18 cellular contexts compared by ENCODE assay signal in genomic region chr6:162181741-162182401, GRCh38.
DNase-seq lines count a peak whose midpoint lies in the region; ATAC-seq, FAIRE-seq and TF ChIP-seq lines count a peak whose summit lies in the region.
"Had no signal": no experiment of that assay in that cellular context is flagged by ENCODE, and none has a peak within 500 bp of the region (broad histone marks: within the 10 kb centered on the region; RNA-seq: fewer than 3 reads in every experiment).

No MANE protein-coding gene starts in this region.

- peak overlapping the region; percentile 10 for H2AFZ ChIP-seq in keratinocyte (ENCODE audit: control insufficient read depth, low read length)

- H3K27me3 ChIP-seq in keratinocyte (ENCODE audit: control insufficient read depth, extremely low read depth, insufficient read depth, low read length) = no peaks in the 10 kb centered on the region

- H3K9me3 ChIP-seq in keratinocyte (ENCODE audit: control insufficient read depth, low read depth, low read length) = no peaks in the 10 kb centered on the region

- peaks cover 39% of the 10 kb centered on the region for H3K4me1 Mint-ChIP-seq in CD14-positive monocyte
- no peaks in the 10 kb centered on the region for H3K4me1 Mint-ChIP-seq in activated T-helper 17 cell treated with anti-CD3 and anti-CD28 coated beads, Interleukin-2, amount 50 U/mL, for 72 hours

- peak overlapping the region; percentile 49 for H3K4me2 ChIP-seq in keratinocyte (ENCODE audit: control insufficient read depth, extremely low read depth, insufficient read depth, low read depth, low read length)

- no peaks in the 10 kb centered on the region for H3K36me3 ChIP-seq in keratinocyte (ENCODE audit: control insufficient read depth in 2 of 2, extremely low read depth in 1 of 2, insufficient read depth in 2 of 2, low read length in 2 of 2)
- H3K36me3 ChIP-seq: WERI-Rb-1 had no signal

- peaks cover 0 to 4% of the 10 kb centered on the region in 2 donors for H3K36me3 Mint-ChIP-seq in CD14-positive monocyte
- no peaks in the 10 kb centered on the region for H3K36me3 Mint-ChIP-seq in activated T-helper 17 cell treated with anti-CD3 and anti-CD28 coated beads, Interleukin-2, amount 50 U/mL, for 72 hours (ENCODE audit: low read depth)
- H3K36me3 Mint-ChIP-seq: activated CD8-positive, alpha-beta memory T cell treated with anti-CD3 and anti-CD28 coated beads, Interleukin-2, amount 10 ng/mL, durations not matched to agents 7 days and 5 days; brain had no signal

- H4K20me1 ChIP-seq in keratinocyte (ENCODE audit: control insufficient read depth, extremely low read depth, insufficient read depth, low read length) = no peaks in the 10 kb centered on the region

- no peak overlapping the region for H3K9ac ChIP-seq in keratinocyte (ENCODE audit: control insufficient read depth, extremely low read depth, insufficient read depth, low read length)

- H3K27ac ChIP-seq in keratinocyte (ENCODE audit: control insufficient read depth, insufficient read depth, low read length) = no peak overlapping the region
- H3K27ac ChIP-seq: HL-60, WERI-Rb-1 had no signal

- peaks cover 3 to 11% (median 8%) of the 10 kb centered on the region in 7 donors for H3K9me3 Mint-ChIP-seq in CD14-positive monocyte
- H3K9me3 Mint-ChIP-seq in activated T-helper 17 cell treated with anti-CD3 and anti-CD28 coated beads, Interleukin-2, amount 50 U/mL, for 72 hours = no peaks in the 10 kb centered on the region
- H3K9me3 Mint-ChIP-seq: nephron had no signal

- FAIRE-seq in keratinocyte (lab: Jason Lieb, UNC) = peak; percentile 76

- peak overlapping the region in 1 of 2 donors; percentile 64 for H3K4me3 Mint-ChIP-seq in CD14-positive monocyte
- no peak overlapping the region for H3K4me3 Mint-ChIP-seq in activated T-helper 17 cell treated with anti-CD3 and anti-CD28 coated beads, Interleukin-2, amount 50 U/mL, for 72 hours
- H3K4me3 Mint-ChIP-seq: activated CD8-positive, alpha-beta memory T cell treated with anti-CD3 and anti-CD28 coated beads, Interleukin-2, amount 10 ng/mL, durations not matched to agents 7 days and 5 days; brain; nephron had no signal

- no peak overlapping the region for H3K4me3 ChIP-seq in keratinocyte (ENCODE audit: control insufficient read depth in 2 of 3, extremely low read depth in 1 of 3, insufficient read depth in 2 of 3, low read depth in 1 of 3, low read length in 3 of 3)
- H3K4me3 ChIP-seq: lung had no signal

- no peaks in the 10 kb centered on the region for H3K79me2 ChIP-seq in keratinocyte (ENCODE audit: control insufficient read depth, insufficient read depth, low read length)

- H3K27ac Mint-ChIP-seq in CD14-positive monocyte = peak overlapping the region; percentile 82 to 93 (median 88)
- no peak overlapping the region for H3K27ac Mint-ChIP-seq in activated T-helper 17 cell treated with anti-CD3 and anti-CD28 coated beads, Interleukin-2, amount 50 U/mL, for 72 hours
- H3K27ac Mint-ChIP-seq: activated CD8-positive, alpha-beta memory T cell treated with anti-CD3 and anti-CD28 coated beads, Interleukin-2, amount 10 ng/mL, durations not matched to agents 7 days and 5 days; brain; nephron had no signal

- dilution Hi-C loops in keratinocyte (cut with MboI; ENCODE audit: extremely low pct_ligation_motif_present, low sequenced_read_pairs) = no loop called here

- TF ChIP-seq CTCF in CD14-positive monocyte (IDR thresholded peaks at IDR 0.05) (no peak), keratinocyte (optimal IDR thresholded peaks at IDR 0.05 in 1 of 3, IDR thresholded peaks at IDR 0.05 in 1 of 3, conservative IDR thresholded peaks at IDR 0.05 in 1 of 3; ENCODE audit: extremely low read depth in 1 of 3, insufficient read depth in 2 of 3, low read length in 3 of 3) (no peak)

- H3K27me3 Mint-ChIP-seq in CD14-positive monocyte (ENCODE audit: low read depth in 3 of 3) = peaks cover 0 to 1% (median 1%) of the 10 kb centered on the region in 3 donors
- no peaks in the 10 kb centered on the region for H3K27me3 Mint-ChIP-seq in activated T-helper 17 cell treated with anti-CD3 and anti-CD28 coated beads, Interleukin-2, amount 50 U/mL, for 72 hours
- H3K27me3 Mint-ChIP-seq: activated CD8-positive, alpha-beta memory T cell treated with anti-CD3 and anti-CD28 coated beads, Interleukin-2, amount 10 ng/mL, durations not matched to agents 7 days and 5 days had no signal

- ATAC-seq in activated T-helper 17 cell treated with anti-CD3 and anti-CD28 coated beads, Interleukin-2, amount 50 U/mL, for 72 hours (replicated peaks) = peak; percentile 75
- ATAC-seq in HG03196 (IDR thresholded peaks at IDR 0.05; ENCODE audit: unreplicated experiment) (no peak), GM18868 (IDR thresholded peaks at IDR 0.05; ENCODE audit: unreplicated experiment) (no peak)
- ATAC-seq: activated CD8-positive, alpha-beta memory T cell treated with anti-CD3 and anti-CD28 coated beads, Interleukin-2, amount 10 ng/mL, durations not matched to agents 7 days and 5 days; PC-3 had no signal

- intact Hi-C loops in CD14-positive monocyte (cut with micrococcal nuclease) = no loop called here

- peaks cover 7% of the 10 kb centered on the region for H3K4me1 ChIP-seq in keratinocyte (ENCODE audit: control insufficient read depth, extremely low read depth, insufficient read depth, low read length)

- no peaks in the 10 kb centered on the region for H3K9me1 ChIP-seq in keratinocyte (ENCODE audit: control insufficient read depth, extremely low read depth, insufficient read depth, low read length)

- DNase-seq in CD14-positive monocyte (ENCODE audit: low spot score) (no peak), Kasumi-1 (lab: John Stamatoyannopoulos, UW) (peak; percentile 19 to 28), keratinocyte (ENCODE audit: low read depth, low spot score) (no peak), retina (no peak), NCI-H2107 (lab: John Stamatoyannopoulos, UW) (no peak)
- DNase-seq: activated CD8-positive, alpha-beta memory T cell treated with anti-CD3 and anti-CD28 coated beads, Interleukin-2, amount 10 ng/mL, durations not matched to agents 7 days and 5 days; activated gamma-delta T cell treated with Interleukin-2 at 50 U/mL for 16 hours; DMS53; PC-3; SW 1271; WERI-Rb-1 had no signal

Comparison
In these comparisons a context has a peak if more than half of its experiments do, and no peak if none do; other contexts are left out.
1. DNase-seq: peak in Kasumi-1 (2 of 2); none in CD14-positive monocyte (single experiment), keratinocyte (single experiment), retina (single experiment) and NCI-H2107 (single experiment).